8 cellular contexts compared by ENCODE assay signal in genomic region chr19:40778865-40779284, GRCh38. TPM values are rescaled to one million over a fixed set of nuclear protein-coding genes. Genes with fewer than 3 reads are reported as not detected.
DNase-seq lines count a peak whose midpoint lies in the region; ATAC-seq, FAIRE-seq and TF ChIP-seq lines count a peak whose summit lies in the region.

No MANE protein-coding gene starts in this region.

- DNase-seq in heart right ventricle (no peak), Right ventricle myocardium superior (no peak), K562 (ENCODE audit: extremely low read depth in 1 of 4, low spot score in 3 of 4) (peak in 1 of 4 experiments; percentile 51), mesenchymal stem cell (no peak), NCI-H748 treated with DMSO at 0.1 percent for 48 hours (lab: John Stamatoyannopoulos, UW) (no peak), posterior cingulate gyrus (no peak)
- no peak for DNase-seq in stimulated activated CD4-positive, alpha-beta T cell treated with anti-CD3 and anti-CD28 coated beads, Interleukin-15, amount 100 ng/mL, for 24 hours

- intact Hi-C loops in heart right ventricle (cut with DNase I) (loop anchor here in 5 of 10 donors (1.0 to 2.0 kb wide), 4 partner anchors 18 to 62 kb away; partner anchors contain the start of genes COQ8B (in 1 of the 5), EGLN2 (in 1 of the 5) and ITPKC (in 1 of the 5)), Right ventricle myocardium superior (cut with DNase I) (loop anchor here (1.0 kb wide), 1 partner anchor 19 kb away; no protein-coding TSS in a partner anchor), K562 (cut with micrococcal nuclease) (loop anchor here (1.0 kb wide), 1 partner anchor 19 kb away; no protein-coding TSS in a partner anchor), posterior cingulate gyrus (cut with DNase I) (loop anchor here (1.0 kb wide), 1 partner anchor 18 kb away; no protein-coding TSS in a partner anchor)

- no peak for TF ChIP-seq EP300 in K562 (IDR thresholded peaks at IDR 0.05; ENCODE audit: low read length)

- peak overlapping the region; percentile 100 for H3K4me2 ChIP-seq in K562 (ENCODE audit: insufficient read depth, low read length)
- peak overlapping the region; percentile 57 for H3K4me2 ChIP-seq in mesenchymal stem cell (ENCODE audit: low read length, poor library complexity, severe bottlenecking)

- peak overlapping the region in 1 of 2 experiments; percentile 3 for H3K4ac ChIP-seq in mesenchymal stem cell (ENCODE audit: low read depth in 1 of 2, low read length in 2 of 2)

- H2BK12ac ChIP-seq in mesenchymal stem cell (ENCODE audit: low read length in 2 of 2) = no peak overlapping the region

- H3K4me1 ChIP-seq in heart right ventricle = peaks cover 7 to 25% (median 14%) of the 10 kb centered on the region in 9 donors
- peaks cover 12 to 23% of the 10 kb centered on the region in 2 experiments; a peak in 4 of 5 replicates for H3K4me1 ChIP-seq in K562 (replicated peaks in 1 of 2; ENCODE audit: control insufficient read depth in 2 of 2, insufficient read depth in 2 of 2, low read length in 2 of 2)
- peaks cover 9% of the 10 kb centered on the region for H3K4me1 ChIP-seq in mesenchymal stem cell (ENCODE audit: control insufficient read depth, insufficient read depth, low read depth, low read length)

- H3K27ac ChIP-seq in heart right ventricle (peak overlapping the region in 9 of 10 donors; percentile 4 to 100 (median 97)), K562 (ENCODE audit: extremely low read depth, low read depth, low read length) (peak overlapping the region; percentile 78), mesenchymal stem cell (ENCODE audit: low read length, poor library complexity, severe bottlenecking) (peak overlapping the region; percentile 90)

- H3K23ac ChIP-seq in mesenchymal stem cell (ENCODE audit: low read length in 2 of 2) = no peak overlapping the region

- 16% methylated on average over 5 of the region's 5 CpGs for WGBS in heart right ventricle, 2 donors
- 5% methylated on average over 5 of the region's 5 CpGs for WGBS in K562 (ENCODE audit: insufficient coverage, low coverage, missing lambda C conversion rate)
- WGBS in mesenchymal stem cell = 10% methylated on average over 5 of the region's 5 CpGs

- peaks cover 14% of the 10 kb centered on the region for H3K79me1 ChIP-seq in mesenchymal stem cell (replicated peaks; ENCODE audit: low read length, poor library complexity, severe bottlenecking)

- H3K14ac ChIP-seq in mesenchymal stem cell (ENCODE audit: low read length in 2 of 2) = no peak overlapping the region

- TF ChIP-seq RAD21 in K562 (CRISPR knock-in tag; conservative IDR thresholded peaks at IDR 0.05 in 1 of 2, IDR thresholded peaks at IDR 0.05 in 1 of 2) = no peak

- no peaks in the 10 kb centered on the region for H3K79me2 ChIP-seq in K562 (ENCODE audit: control insufficient read depth, insufficient read depth, low read length)

- H2BK15ac ChIP-seq in mesenchymal stem cell (ENCODE audit: low read depth, poor library complexity, severe bottlenecking) = peak overlapping the region; percentile 0

- H2BK120ac ChIP-seq in mesenchymal stem cell (ENCODE audit: low read depth, low read length) = no peak overlapping the region

- FAIRE-seq in K562 (lab: Jason Lieb, UNC) = no peak

- TF ChIP-seq CTCF in heart right ventricle (IDR thresholded peaks at IDR 0.05) = no peak
- TF ChIP-seq CTCF in K562 (IDR thresholded peaks at IDR 0.05 in 2 of 3, conservative IDR thresholded peaks at IDR 0.05 in 1 of 3; ENCODE audit: insufficient read depth in 2 of 3, low read depth in 1 of 3, low read length in 3 of 3) = no peak

- H4K91ac ChIP-seq in mesenchymal stem cell (ENCODE audit: low read length) = no peak overlapping the region

- H3K36me3 ChIP-seq in heart right ventricle = peaks cover 0 to 20% (median 0%) of the 10 kb centered on the region in 9 donors
- H3K36me3 ChIP-seq in K562 (ENCODE audit: control insufficient read depth, insufficient read depth, low read length) = no peaks in the 10 kb centered on the region
- H3K36me3 ChIP-seq in mesenchymal stem cell (ENCODE audit: control insufficient read depth in 1 of 2, insufficient read depth in 2 of 2, low read depth in 1 of 2, low read length in 2 of 2) = peaks cover 2 to 4% of the 10 kb centered on the region in 2 experiments

- in situ Hi-C loops in K562 (cut with MboI) = no loop called here

- peak overlapping the region; percentile 42 to 84 (median 74) for H3K4me3 ChIP-seq in heart right ventricle
- H3K4me3 ChIP-seq in K562 = peak overlapping the region; percentile 84
- peak overlapping the region; percentile 85 to 86 for H3K4me3 ChIP-seq in mesenchymal stem cell (ENCODE audit: insufficient read depth in 1 of 2, low read depth in 1 of 2, low read length in 2 of 2)

- POLR2A ChIA-PET in K562 (lab: Yijun Ruan, JAX) = interaction anchor here (0.6 to 3.1 kb wide), 14 partner anchors 8 to 166 kb away, joined by 3 to 26 read pairs (median 4); partner anchors contain the start of genes ACTMAP, EGLN2 and SNRPA

- BruUV-seq in K562 (replicated peaks; lab: Mats Ljungman, UMichigan) = TSS peak; percentile 48

- H2AFZ ChIP-seq in K562 (ENCODE audit: low read depth, low read length) = peak overlapping the region; percentile 75
- H2AFZ ChIP-seq in mesenchymal stem cell (ENCODE audit: low read depth, low read length) = no peak overlapping the region

- H2AK5ac ChIP-seq in mesenchymal stem cell (ENCODE audit: low read length, severe bottlenecking) = peak overlapping the region; percentile 40

- no peak overlapping the region for H2BK5ac ChIP-seq in mesenchymal stem cell (ENCODE audit: low read depth, low read length, poor library complexity, severe bottlenecking)

- H4K8ac ChIP-seq in mesenchymal stem cell (ENCODE audit: low read length) = peak overlapping the region; percentile 66

- CTCF ChIA-PET in K562 (lab: Yijun Ruan, JAX; ENCODE audit: low intra/inter-chr PET ratio) = no interaction called here

- H3K9ac ChIP-seq in K562 (ENCODE audit: insufficient read depth in 1 of 2, low read depth in 2 of 2, low read length in 2 of 2) = peak overlapping the region; percentile 72 to 90
- peak overlapping the region; percentile 94 for H3K9ac ChIP-seq in mesenchymal stem cell (ENCODE audit: low read length)

- H3K9me1 ChIP-seq in K562 (ENCODE audit: control insufficient read depth, insufficient read depth, low read length) = no peaks in the 10 kb centered on the region

- H3K9me3 ChIP-seq in heart right ventricle (no peaks in the 10 kb centered on the region), K562 (replicated peaks; ENCODE audit: control insufficient read depth, insufficient read depth, low read depth, low read length) (no peaks in the 10 kb centered on the region), mesenchymal stem cell (ENCODE audit: control insufficient read depth, low read length) (no peaks in the 10 kb centered on the region)

- no peak for TF ChIP-seq POLR2A in K562 (conservative IDR thresholded peaks at IDR 0.05)

- H4K20me1 ChIP-seq in K562 (replicated peaks; ENCODE audit: control insufficient read depth, insufficient read depth, low read length) = no peaks in the 10 kb centered on the region

- ATAC-seq in heart right ventricle (no peak), Right ventricle myocardium superior (ENCODE audit: poor library complexity) (no peak), K562 (no peak), GM21723 (IDR thresholded peaks at IDR 0.05; ENCODE audit: unreplicated experiment) (no peak)

- H3K27me3 ChIP-seq in heart right ventricle = no peaks in the 10 kb centered on the region
- H3K27me3 ChIP-seq in K562 (ENCODE audit: control insufficient read depth in 2 of 2, insufficient read depth in 2 of 2, low read length in 2 of 2) = no peaks in the 10 kb centered on the region
- no peaks in the 10 kb centered on the region for H3K27me3 ChIP-seq in mesenchymal stem cell (ENCODE audit: control insufficient read depth in 1 of 2, insufficient read depth in 1 of 2, low read length in 2 of 2)

- peak overlapping the region; percentile 0 to 50 for H3K18ac ChIP-seq in mesenchymal stem cell (ENCODE audit: low read depth in 1 of 2, low read length in 2 of 2)

RNA-seq across cellular contexts. Expression of gene RAB4B, which starts 0.8 kb away (rescaled TPM):
- total RNA-seq in heart right ventricle = 10 to 100 TPM; 11.0 to 25.2 (median 13.5) TPM
- 10 to 100 TPM; 26.8 to 62.5 TPM for polyA plus RNA-seq in heart right ventricle
- 12.6 TPM for total RNA-seq in Right ventricle myocardium superior
- total RNA-seq in K562 (2011; cell fraction: chromatin; rRNA removed; ENCODE audit: low replicate concordance) = 17.4 and 18.8 TPM in 2 replicates
- total RNA-seq in K562 (2011; cell fraction: nucleolus; rRNA removed) = 12.3 and 13.6 TPM in 2 replicates
- total RNA-seq in K562 (2011; cell fraction: nucleoplasm; rRNA removed) = 11.1 and 23.1 TPM in 2 replicates
- total RNA-seq in K562 (2014; rRNA removed) = 11.9 and 14.8 TPM in 2 replicates
- total RNA-seq in K562 (2014; rRNA removed; fragmentation: Illumina TruSeq; extraction: Trizol) = 1.9 and 4.2 TPM in 2 replicates
- total RNA-seq in K562 (2015; rRNA removed; fragmentation: Illumina TruSeq; extraction: Trizol) = 7.7 and 9.2 TPM in 2 replicates
- 15.4 and 15.6 TPM in 2 replicates for total RNA-seq in K562 (2021)
- 11.7 and 14.6 TPM in 2 replicates for polyA plus RNA-seq in K562 (2011; rRNA removed)
- 24.7 and 32.5 TPM in 2 replicates for polyA plus RNA-seq in K562 (2011; cell fraction: cytosol; rRNA removed)
- 23.7 and 28.9 TPM in 2 replicates for polyA plus RNA-seq in K562 (2011; cell fraction: nucleus; rRNA removed)
- polyA plus RNA-seq in K562 (2012) = 15.9 and 29.9 TPM in 2 replicates
- 9.0 and 14.6 TPM in 2 replicates for polyA plus RNA-seq in K562 (2014; fragmentation: Illumina TruSeq; extraction: Trizol)
- under 1 TPM; 0.28 to 0.92 TPM for polyA plus RNA-seq in K562 (2014; fragmentation: Nextera tagmentation; extraction: Ambion mirVana)
- polyA plus RNA-seq in K562 (2014; rRNA removed) = 20.4 and 20.9 TPM in 2 replicates
- 2.0 and 2.6 TPM in 2 replicates for polyA minus RNA-seq in K562 (2011; rRNA and poly(A)+ RNA removed)
- polyA minus RNA-seq in K562 (2011; cell fraction: cytosol; rRNA and poly(A)+ RNA removed) = 2.4 and 3.2 TPM in 2 replicates
- polyA minus RNA-seq in K562 (2011; cell fraction: nucleus; rRNA and poly(A)+ RNA removed) = 1.8 and 3.1 TPM in 2 replicates
- 17.4 TPM for polyA plus RNA-seq in mesenchymal stem cell (2013, experiment 1 of 2)
- 16.7 TPM for polyA plus RNA-seq in mesenchymal stem cell (2013, experiment 2 of 2)

RNA-seq across cellular contexts. Expression of gene MIA, which starts 3.6 kb away (rescaled TPM):
- total RNA-seq in heart right ventricle (1 to 10 TPM in 3 of 10 donors, under 1 TPM in 2, not detected in 5; 0.63 to 1.7 (median 1.0) TPM), Right ventricle myocardium superior (not detected), K562 (2014; rRNA removed) (not detected in 2 replicates), K562 (2014; rRNA removed; fragmentation: Illumina TruSeq; extraction: Trizol) (not detected in 2 replicates), K562 (2015; rRNA removed; fragmentation: Illumina TruSeq; extraction: Trizol) (not detected in 2 replicates), K562 (2021) (not detected in 2 replicates)
- polyA plus RNA-seq in heart right ventricle (1 to 10 TPM; 2.0 to 2.4 TPM), K562 (2011; rRNA removed) (not detected in 2 replicates), K562 (2014; fragmentation: Illumina TruSeq; extraction: Trizol) (not detected in 2 replicates), K562 (2014; fragmentation: Nextera tagmentation; extraction: Ambion mirVana) (not detected), K562 (2014; rRNA removed) (0.21 and 1.1 TPM in 2 replicates)
- 2.7 and 4.0 TPM in 2 replicates for total RNA-seq in K562 (2011; cell fraction: chromatin; rRNA removed; ENCODE audit: low replicate concordance)
- not detected in 2 replicates for total RNA-seq in K562 (2011; cell fraction: nucleolus; rRNA removed)
- not detected in 2 replicates for total RNA-seq in K562 (2011; cell fraction: nucleoplasm; rRNA removed)
- not detected in 2 replicates for polyA plus RNA-seq in K562 (2011; cell fraction: cytosol; rRNA removed)
- 0.74 TPM in 1 of 2 replicates, not detected in the other for polyA plus RNA-seq in K562 (2011; cell fraction: nucleus; rRNA removed)
- 0.93 TPM in 1 of 2 replicates, not detected in the other for polyA plus RNA-seq in K562 (2012)
- not detected in 2 replicates for polyA minus RNA-seq in K562 (2011; rRNA and poly(A)+ RNA removed)
- not detected in 2 replicates for polyA minus RNA-seq in K562 (2011; cell fraction: cytosol; rRNA and poly(A)+ RNA removed)
- not detected in 2 replicates for polyA minus RNA-seq in K562 (2011; cell fraction: nucleus; rRNA and poly(A)+ RNA removed)
- not detected for polyA plus RNA-seq in mesenchymal stem cell (2013, experiment 1 of 2)
- polyA plus RNA-seq in mesenchymal stem cell (2013, experiment 2 of 2) = not detected

RNA-seq across cellular contexts. Expression of gene EGLN2, which starts 20.1 kb away (rescaled TPM):
- total RNA-seq in heart right ventricle = 10 to 100 TPM; 31.8 to 78.3 (median 42.8) TPM
- 10 to 100 TPM; 75.3 to 78.6 TPM for polyA plus RNA-seq in heart right ventricle
- total RNA-seq in Right ventricle myocardium superior = 65.4 TPM
- total RNA-seq in K562 (2011; cell fraction: chromatin; rRNA removed; ENCODE audit: low replicate concordance) = 63.0 and 140 TPM in 2 replicates
- 93.6 and 96.2 TPM in 2 replicates for total RNA-seq in K562 (2011; cell fraction: nucleolus; rRNA removed)
- total RNA-seq in K562 (2011; cell fraction: nucleoplasm; rRNA removed) = 80.4 and 98.4 TPM in 2 replicates
- 104 and 120 TPM in 2 replicates for total RNA-seq in K562 (2014; rRNA removed)
- total RNA-seq in K562 (2014; rRNA removed; fragmentation: Illumina TruSeq; extraction: Trizol) = 51.2 and 71.0 TPM in 2 replicates
- 92.0 and 92.9 TPM in 2 replicates for total RNA-seq in K562 (2015; rRNA removed; fragmentation: Illumina TruSeq; extraction: Trizol)
- total RNA-seq in K562 (2021) = 111 and 114 TPM in 2 replicates
- 41.1 and 52.0 TPM in 2 replicates for polyA plus RNA-seq in K562 (2011; rRNA removed)
- polyA plus RNA-seq in K562 (2011; cell fraction: cytosol; rRNA removed) = 56.6 and 123 TPM in 2 replicates
- polyA plus RNA-seq in K562 (2011; cell fraction: nucleus; rRNA removed) = 86.2 and 132 TPM in 2 replicates
- polyA plus RNA-seq in K562 (2012) = 87.1 and 100 TPM in 2 replicates
- 65.7 and 78.9 TPM in 2 replicates for polyA plus RNA-seq in K562 (2014; fragmentation: Illumina TruSeq; extraction: Trizol)
- polyA plus RNA-seq in K562 (2014; fragmentation: Nextera tagmentation; extraction: Ambion mirVana) = 10 to 100 TPM in 1 of 2 experiments, 1 to 10 TPM in 1; 9.6 to 19.1 TPM
- polyA plus RNA-seq in K562 (2014; rRNA removed) = 81.3 and 92.5 TPM in 2 replicates
- 18.5 and 29.1 TPM in 2 replicates for polyA minus RNA-seq in K562 (2011; rRNA and poly(A)+ RNA removed)
- 35.9 and 41.9 TPM in 2 replicates for polyA minus RNA-seq in K562 (2011; cell fraction: cytosol; rRNA and poly(A)+ RNA removed)
- 31.8 and 35.2 TPM in 2 replicates for polyA minus RNA-seq in K562 (2011; cell fraction: nucleus; rRNA and poly(A)+ RNA removed)
- polyA plus RNA-seq in mesenchymal stem cell (2013, experiment 1 of 2) = 77.6 TPM
- 79.5 TPM for polyA plus RNA-seq in mesenchymal stem cell (2013, experiment 2 of 2)

RNA-seq across cellular contexts. Expression of gene SNRPA, which starts 27.9 kb away (rescaled TPM):
- 10 to 100 TPM; 24.0 to 40.6 (median 34.4) TPM for total RNA-seq in heart right ventricle
- 10 to 100 TPM; 35.3 to 36.7 TPM for polyA plus RNA-seq in heart right ventricle
- total RNA-seq in Right ventricle myocardium superior = 27.7 TPM
- 98.7 and 181 TPM in 2 replicates for total RNA-seq in K562 (2011; cell fraction: chromatin; rRNA removed; ENCODE audit: low replicate concordance)
- total RNA-seq in K562 (2011; cell fraction: nucleolus; rRNA removed) = 171 and 186 TPM in 2 replicates
- 154 and 155 TPM in 2 replicates for total RNA-seq in K562 (2011; cell fraction: nucleoplasm; rRNA removed)
- total RNA-seq in K562 (2014; rRNA removed) = 311 and 436 TPM in 2 replicates
- 83.8 and 106 TPM in 2 replicates for total RNA-seq in K562 (2014; rRNA removed; fragmentation: Illumina TruSeq; extraction: Trizol)
- 130 and 150 TPM in 2 replicates for total RNA-seq in K562 (2015; rRNA removed; fragmentation: Illumina TruSeq; extraction: Trizol)
- total RNA-seq in K562 (2021) = 185 and 193 TPM in 2 replicates
- polyA plus RNA-seq in K562 (2011; rRNA removed) = 230 and 371 TPM in 2 replicates
- 179 and 223 TPM in 2 replicates for polyA plus RNA-seq in K562 (2011; cell fraction: cytosol; rRNA removed)
- 665 and 764 TPM in 2 replicates for polyA plus RNA-seq in K562 (2011; cell fraction: nucleus; rRNA removed)
- 170 and 298 TPM in 2 replicates for polyA plus RNA-seq in K562 (2012)
- polyA plus RNA-seq in K562 (2014; fragmentation: Illumina TruSeq; extraction: Trizol) = 205 and 262 TPM in 2 replicates
- 10 to 100 TPM; 16.3 to 24.7 TPM for polyA plus RNA-seq in K562 (2014; fragmentation: Nextera tagmentation; extraction: Ambion mirVana)
- polyA plus RNA-seq in K562 (2014; rRNA removed) = 210 and 224 TPM in 2 replicates
- 186 and 256 TPM in 2 replicates for polyA minus RNA-seq in K562 (2011; rRNA and poly(A)+ RNA removed)
- polyA minus RNA-seq in K562 (2011; cell fraction: cytosol; rRNA and poly(A)+ RNA removed) = 217 TPM in 2 replicates
- polyA minus RNA-seq in K562 (2011; cell fraction: nucleus; rRNA and poly(A)+ RNA removed) = 65.8 and 91.3 TPM in 2 replicates
- polyA plus RNA-seq in mesenchymal stem cell (2013, experiment 1 of 2) = 62.8 TPM
- polyA plus RNA-seq in mesenchymal stem cell (2013, experiment 2 of 2) = 61.8 TPM

RNA-seq across cellular contexts. Expression of gene ACTMAP, which starts 28.6 kb away (rescaled TPM):
- total RNA-seq in heart right ventricle (10 to 100 TPM in 2 of 10 donors, 1 to 10 TPM in 8; 5.3 to 11.4 (median 8.4) TPM), Right ventricle myocardium superior (5.2 TPM), K562 (2014; rRNA removed) (2.3 and 3.3 TPM in 2 replicates), K562 (2014; rRNA removed; fragmentation: Illumina TruSeq; extraction: Trizol) (1.7 and 2.0 TPM in 2 replicates), K562 (2015; rRNA removed; fragmentation: Illumina TruSeq; extraction: Trizol) (1.7 and 2.9 TPM in 2 replicates), K562 (2021) (14.4 and 16.6 TPM in 2 replicates)
- polyA plus RNA-seq in heart right ventricle (10 to 100 TPM in 1 of 2 donors, 1 to 10 TPM in 1; 3.6 to 12.8 TPM), K562 (2011; rRNA removed) (4.9 and 12.9 TPM in 2 replicates), K562 (2014; fragmentation: Illumina TruSeq; extraction: Trizol) (12.8 and 13.1 TPM in 2 replicates), K562 (2014; fragmentation: Nextera tagmentation; extraction: Ambion mirVana) (1 to 10 TPM; 4.8 to 5.1 TPM), K562 (2014; rRNA removed) (7.5 and 8.5 TPM in 2 replicates)
- 17.6 and 35.1 TPM in 2 replicates for total RNA-seq in K562 (2011; cell fraction: chromatin; rRNA removed; ENCODE audit: low replicate concordance)
- total RNA-seq in K562 (2011; cell fraction: nucleolus; rRNA removed) = 16.7 and 18.3 TPM in 2 replicates
- 22.2 and 28.6 TPM in 2 replicates for total RNA-seq in K562 (2011; cell fraction: nucleoplasm; rRNA removed)
- polyA plus RNA-seq in K562 (2011; cell fraction: cytosol; rRNA removed) = 10.8 and 11.7 TPM in 2 replicates
- 28.9 and 39.1 TPM in 2 replicates for polyA plus RNA-seq in K562 (2011; cell fraction: nucleus; rRNA removed)
- polyA plus RNA-seq in K562 (2012) = 14.9 and 28.4 TPM in 2 replicates
- polyA minus RNA-seq in K562 (2011; rRNA and poly(A)+ RNA removed) = 3.5 and 4.1 TPM in 2 replicates
- 12.6 and 20.3 TPM in 2 replicates for polyA minus RNA-seq in K562 (2011; cell fraction: cytosol; rRNA and poly(A)+ RNA removed)
- 3.8 and 7.0 TPM in 2 replicates for polyA minus RNA-seq in K562 (2011; cell fraction: nucleus; rRNA and poly(A)+ RNA removed)
- polyA plus RNA-seq in mesenchymal stem cell (2013, experiment 1 of 2) = 5.2 TPM
- polyA plus RNA-seq in mesenchymal stem cell (2013, experiment 2 of 2) = 5.4 TPM
